ENCODE assay signal across 8 cellular contexts in genomic region chr10:101831169-101831811, GRCh38. TPM values are rescaled to one million over a fixed set of nuclear protein-coding genes. Genes with fewer than 3 reads are reported as not detected.
DNase-seq lines count a peak whose midpoint lies in the region; ATAC-seq and TF ChIP-seq lines count a peak whose summit lies in the region.

No MANE protein-coding gene starts in this region.

- H3K27me3 ChIP-seq in SK-N-SH (ENCODE audit: insufficient read depth) (no peaks in the 10 kb centered on the region), iPS-18a (ENCODE audit: control insufficient read depth, insufficient read depth, low read length) (no peaks in the 10 kb centered on the region), subcutaneous abdominal adipose tissue (ENCODE audit: control insufficient read depth in 5 of 5, insufficient read depth in 4 of 5, low read length in 5 of 5) (no peaks in the 10 kb centered on the region)

- H3K4me1 ChIP-seq in SK-N-SH (ENCODE audit: control insufficient read depth in 1 of 2, insufficient read depth in 2 of 2, low read depth in 1 of 2, low read length in 1 of 2): peaks cover 14 to 35% of the 10 kb centered on the region in 2 experiments; a peak in 3 of 4 replicates
- H3K4me1 ChIP-seq in iPS-18a (ENCODE audit: control insufficient read depth, low read depth, low read length): peaks cover 4% of the 10 kb centered on the region
- peaks cover 8 to 71% (median 64%) of the 10 kb centered on the region in 5 donors for H3K4me1 ChIP-seq in subcutaneous abdominal adipose tissue (ENCODE audit: control insufficient read depth in 5 of 5, insufficient read depth in 5 of 5, low read length in 5 of 5)

- ATAC-seq in SK-N-SH treated with all-trans-retinoic acid at 6 μM for 48 hours: no peak
- ATAC-seq in activated naive CD4-positive, alpha-beta T cell treated with anti-CD3 and anti-CD28 coated beads, Interleukin-2, amount 50 U/mL, for 72 hours: no peak

- WGBS in SK-N-SH (ENCODE audit: low lambda C conversion rate): 79% methylated on average over 9 of the region's 9 CpGs

- no peaks in the 10 kb centered on the region for H3K36me3 ChIP-seq in SK-N-SH (replicated peaks in 1 of 2; ENCODE audit: control insufficient read depth in 1 of 2, insufficient read depth in 2 of 2, low read length in 1 of 2)
- no peaks in the 10 kb centered on the region for H3K36me3 ChIP-seq in iPS-18a (ENCODE audit: control insufficient read depth, low read depth, low read length)
- H3K36me3 ChIP-seq in subcutaneous abdominal adipose tissue (ENCODE audit: control insufficient read depth in 5 of 5, insufficient read depth in 5 of 5, low read length in 5 of 5): peaks cover 3 to 34% (median 23%) of the 10 kb centered on the region in 5 donors

- CTCF ChIA-PET in SK-N-SH (lab: Yijun Ruan, JAX): interaction anchor here (1.5 to 8.5 kb wide), 2 partner anchors 11 to 178 kb away, joined by 5 to 73 read pairs; partner anchors contain the start of gene KCNIP2

- no peak for DNase-seq in SK-N-SH
- no peak for DNase-seq in activated naive CD4-positive, alpha-beta T cell treated with anti-CD3 and anti-CD28 coated beads, Interleukin-2, amount 50 U/mL, for 72 hours (ENCODE audit: low spot score in 2 of 2)
- no peak for DNase-seq in NCI-H146 treated with DMSO at 0.1 percent for 48 hours (lab: John Stamatoyannopoulos, UW; ENCODE audit: unreplicated experiment)
- no peak for DNase-seq in C1 segment of cervical spinal cord (lab: John Stamatoyannopoulos, UW)
- DNase-seq in ureter (ENCODE audit: low spot score): no peak

- no peak for TF ChIP-seq CTCF in SK-N-SH (IDR thresholded peaks at IDR 0.05)

- peak overlapping the region; percentile 46 for H3K9ac ChIP-seq in SK-N-SH
- no peak overlapping the region for H3K9ac ChIP-seq in iPS-18a (ENCODE audit: low read length)
- peak overlapping the region; percentile 4 to 71 (median 63) for H3K9ac ChIP-seq in subcutaneous abdominal adipose tissue (ENCODE audit: low read length in 5 of 5)

- H3K27ac Mint-ChIP-seq in activated naive CD4-positive, alpha-beta T cell treated with anti-CD3 and anti-CD28 coated beads, Interleukin-2, amount 50 U/mL, for 72 hours: peak overlapping the region; percentile 90 to 97

- peak overlapping the region; percentile 88; the same call in 1 of the 2 replicates for H2AFZ ChIP-seq in SK-N-SH (ENCODE audit: low read depth)

- no peaks in the 10 kb centered on the region for H3K36me3 Mint-ChIP-seq in activated naive CD4-positive, alpha-beta T cell treated with anti-CD3 and anti-CD28 coated beads, Interleukin-2, amount 50 U/mL, for 72 hours

- TF ChIP-seq EP300 in SK-N-SH (IDR thresholded peaks at IDR 0.05; ENCODE audit: borderline replicate concordance in 1 of 2, low read depth in 1 of 2, low read length in 1 of 2): no peak

- H3K4me2 ChIP-seq in SK-N-SH: peak overlapping the region; percentile 77

- H3F3A ChIP-seq in SK-N-SH (replicated peaks; ENCODE audit: insufficient read depth): peaks cover 4% of the 10 kb centered on the region

- H3K9me2 ChIP-seq in SK-N-SH: no peaks in the 10 kb centered on the region

- H3K4me3 ChIP-seq in SK-N-SH (ENCODE audit: low read depth in 2 of 2, low read length in 1 of 2): peak overlapping the region; percentile 45 to 49
- H3K4me3 ChIP-seq in iPS-18a (ENCODE audit: low read length): peak overlapping the region; percentile 44
- peak overlapping the region; percentile 57 to 74 (median 70) for H3K4me3 ChIP-seq in subcutaneous abdominal adipose tissue (ENCODE audit: low read depth in 1 of 5, low read length in 5 of 5)

- H3K9me3 Mint-ChIP-seq in activated naive CD4-positive, alpha-beta T cell treated with anti-CD3 and anti-CD28 coated beads, Interleukin-2, amount 50 U/mL, for 72 hours: no peaks in the 10 kb centered on the region

- H3K9me3 ChIP-seq in SK-N-SH: no peaks in the 10 kb centered on the region
- H3K9me3 ChIP-seq in iPS-18a (ENCODE audit: control insufficient read depth, low read depth, low read length): no peaks in the 10 kb centered on the region
- no peaks in the 10 kb centered on the region for H3K9me3 ChIP-seq in subcutaneous abdominal adipose tissue (ENCODE audit: control insufficient read depth in 5 of 5, low read length in 5 of 5)

- no peaks in the 10 kb centered on the region for H4K20me1 ChIP-seq in SK-N-SH (ENCODE audit: insufficient read depth)

- TF ChIP-seq RAD21 in SK-N-SH (IDR thresholded peaks at IDR 0.05; ENCODE audit: low read length): no peak

- POLR2A ChIA-PET in SK-N-SH (lab: Yijun Ruan, JAX): no interaction called here

- no peaks in the 10 kb centered on the region for H3K79me2 ChIP-seq in SK-N-SH (ENCODE audit: insufficient read depth)

- H3K27ac ChIP-seq in SK-N-SH (ENCODE audit: low read depth in 2 of 2, low read length in 1 of 2) (peak overlapping the region; percentile 41 to 87; a peak in 3 of 4 replicates), iPS-18a (ENCODE audit: low read length) (no peak overlapping the region), subcutaneous abdominal adipose tissue (ENCODE audit: low read depth, low read length) (peak overlapping the region; percentile 71)

TF ChIP-seq in SK-N-SH, 30 proteins besides CTCF, POLR2A, EP300 and RAD21 (continues in another document):
- TF ChIP-seq MXI1 (IDR thresholded peaks at IDR 0.05; ENCODE audit: low read depth, low read length) (no peak), JUND (IDR thresholded peaks at IDR 0.05) (no peak), POLR2AphosphoS5 (IDR thresholded peaks at IDR 0.05; ENCODE audit: low read depth, low read length) (no peak)
- TF ChIP-seq, protein P1, sequence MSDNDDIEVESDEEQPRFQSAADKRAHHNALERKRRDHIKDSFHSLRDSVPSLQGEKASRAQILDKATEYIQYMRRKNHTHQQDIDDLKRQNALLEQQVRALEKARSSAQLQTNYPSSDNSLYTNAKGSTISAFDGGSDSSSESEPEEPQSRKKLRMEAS (IDR thresholded peaks at IDR 0.05; ENCODE audit: low read depth): no peak
- TF ChIP-seq, protein P2, sequence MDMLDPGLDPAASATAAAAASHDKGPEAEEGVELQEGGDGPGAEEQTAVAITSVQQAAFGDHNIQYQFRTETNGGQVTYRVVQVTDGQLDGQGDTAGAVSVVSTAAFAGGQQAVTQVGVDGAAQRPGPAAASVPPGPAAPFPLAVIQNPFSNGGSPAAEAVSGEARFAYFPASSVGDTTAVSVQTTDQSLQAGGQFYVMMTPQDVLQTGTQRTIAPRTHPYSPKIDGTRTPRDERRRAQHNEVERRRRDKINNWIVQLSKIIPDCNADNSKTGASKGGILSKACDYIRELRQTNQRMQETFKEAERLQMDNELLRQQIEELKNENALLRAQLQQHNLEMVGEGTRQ (IDR thresholded peaks at IDR 0.05; ENCODE audit: borderline replicate concordance, low read depth, low read length): no peak

TF ChIP-seq in SK-N-SH treated with all-trans-retinoic acid at 6 μM for 48 hours, 23 proteins besides CTCF, POLR2A, EP300 and RAD21 (continues in another document):
- TF ChIP-seq PATZ1 (CRISPR knock-in tag; IDR thresholded peaks at IDR 0.05; ENCODE audit: borderline replicate concordance): no peak
- no peak for TF ChIP-seq ZNF8 (CRISPR knock-in tag; IDR thresholded peaks at IDR 0.05)
- no peak for TF ChIP-seq ISL1 (CRISPR knock-in tag; IDR thresholded peaks at IDR 0.05)
- no peak for TF ChIP-seq SNAI2 (CRISPR knock-in tag; IDR thresholded peaks at IDR 0.05)
- no peak for TF ChIP-seq RARB (CRISPR knock-in tag; IDR thresholded peaks at IDR 0.05)
- no peak for TF ChIP-seq OSR1 (CRISPR knock-in tag; IDR thresholded peaks at IDR 0.05)
- TF ChIP-seq GLIS3 (CRISPR knock-in tag; IDR thresholded peaks at IDR 0.05): no peak
- TF ChIP-seq ZNF565 (CRISPR knock-in tag; conservative IDR thresholded peaks at IDR 0.05; ENCODE audit: low read depth): no peak
- no peak for TF ChIP-seq ZNF70 (CRISPR knock-in tag; IDR thresholded peaks at IDR 0.05)

RNA-seq across cellular contexts. Expression of gene KCNIP2, which starts 12.3 kb away (rescaled TPM):
- polyA plus RNA-seq in SK-N-SH (2012; rRNA removed): 1.0 and 1.8 TPM in 2 replicates
- polyA plus RNA-seq in SK-N-SH (2012; cell fraction: cytosol; rRNA removed): 0.12 and 0.38 TPM in 2 replicates
- 12.0 and 12.4 TPM in 2 replicates for polyA plus RNA-seq in SK-N-SH (2012; cell fraction: nucleus; rRNA removed)
- 1 to 10 TPM; 4.2 to 6.3 TPM for total RNA-seq in activated naive CD4-positive, alpha-beta T cell treated with anti-CD3 and anti-CD28 coated beads, Interleukin-2, amount 50 U/mL, for 72 hours
- total RNA-seq in ureter: 5.7 TPM

RNA-seq across cellular contexts. Expression of gene OGA, which starts 13.0 kb away (rescaled TPM):
- polyA plus RNA-seq in SK-N-SH (2012; rRNA removed): 24.8 and 36.6 TPM in 2 replicates
- 23.2 and 28.1 TPM in 2 replicates for polyA plus RNA-seq in SK-N-SH (2012; cell fraction: cytosol; rRNA removed)
- 70.8 and 133 TPM in 2 replicates for polyA plus RNA-seq in SK-N-SH (2012; cell fraction: nucleus; rRNA removed)
- total RNA-seq in activated naive CD4-positive, alpha-beta T cell treated with anti-CD3 and anti-CD28 coated beads, Interleukin-2, amount 50 U/mL, for 72 hours: 100 to 1,000 TPM; 136 to 238 TPM
- 193 TPM for total RNA-seq in ureter

RNA-seq across cellular contexts. Expression of gene NPM3, which starts 48.0 kb away (rescaled TPM):
- 89.3 and 105 TPM in 2 replicates for polyA plus RNA-seq in SK-N-SH (2012; rRNA removed)
- 71.2 and 96.6 TPM in 2 replicates for polyA plus RNA-seq in SK-N-SH (2012; cell fraction: cytosol; rRNA removed)
- 43.9 and 55.4 TPM in 2 replicates for polyA plus RNA-seq in SK-N-SH (2012; cell fraction: nucleus; rRNA removed)
- total RNA-seq in activated naive CD4-positive, alpha-beta T cell treated with anti-CD3 and anti-CD28 coated beads, Interleukin-2, amount 50 U/mL, for 72 hours: 100 to 1,000 TPM; 108 to 148 TPM
- total RNA-seq in ureter: 45.7 TPM

RNA-seq across cellular contexts. Expression of gene FGF8, which starts 55.4 kb away (rescaled TPM):
- 0.34 TPM in 1 of 2 replicates, not detected in the other for polyA plus RNA-seq in SK-N-SH (2012; rRNA removed)
- 0.06 TPM in 1 of 2 replicates, not detected in the other for polyA plus RNA-seq in SK-N-SH (2012; cell fraction: cytosol; rRNA removed)
- polyA plus RNA-seq in SK-N-SH (2012; cell fraction: nucleus; rRNA removed): 1.1 and 1.8 TPM in 2 replicates
- not detected for total RNA-seq in activated naive CD4-positive, alpha-beta T cell treated with anti-CD3 and anti-CD28 coated beads, Interleukin-2, amount 50 U/mL, for 72 hours
- total RNA-seq in ureter: not detected
